In genomic region chr11:113901141-113901540, GRCh38 we compare ENCODE assay signal across 39 cellular contexts. TPM values are rescaled to one million over a fixed set of nuclear protein-coding genes. Genes with fewer than 3 reads are reported as not detected.
"Had no signal": no experiment of that assay in that cellular context is flagged by ENCODE, and none has a peak within 500 bp of the region (broad histone marks: within the 10 kb centered on the region; RNA-seq: fewer than 3 reads in every experiment).

No MANE protein-coding gene starts in this region.

- H3K4me3 ChIP-seq: ascending aorta, cardiac muscle cell had no signal

- H3K27ac Mint-ChIP-seq: activated B cell treated with CpG ODN at 0.5 μM for 24 hours; activated CD4-positive, alpha-beta memory T cell treated with anti-CD3 and anti-CD28 coated beads for 36 hours; activated CD4-positive, alpha-beta T cell treated with anti-CD3 and anti-CD28 coated beads, Interleukin-2, amount 10 ng/mL, durations not matched to agents 24 days and 14 days; activated CD8-positive, alpha-beta memory T cell treated with anti-CD3 and anti-CD28 coated beads, Interleukin-2, amount 10 ng/mL, durations not matched to agents 7 days and 5 days; activated CD8-positive, alpha-beta T cell treated with anti-CD3 and anti-CD28 coated beads for 36 hours; activated naive CD4-positive, alpha-beta T cell treated with anti-CD3 and anti-CD28 coated beads, Interleukin-2, amount 10 ng/mL, durations not matched to agents 7 days and 5 days; activated naive CD4-positive, alpha-beta T cell treated with anti-CD3 and anti-CD28 coated beads, Interleukin-2, amount 50 U/mL, for 24 hours; activated naive CD8-positive, alpha-beta T cell; activated naive CD8-positive, alpha-beta T cell treated with anti-CD3 and anti-CD28 coated beads, Interleukin-2, amount 10 ng/mL, durations not matched to agents 7 days and 5 days; activated naive CD8-positive, alpha-beta T cell treated with anti-CD3 and anti-CD28 coated beads, Interleukin-2, amount 50 U/mL, for 24 hours; activated T-cell treated with anti-CD3 and anti-CD28 coated beads, Interleukin-2, amount 50 U/mL, for 24 hours; activated T-helper 2 cell treated with anti-CD3 and anti-CD28 coated beads, Interferon-gamma antibody, Interleukin-2, Interleukin-4, amounts not matched to agents 10 μg/mL and 5 μg/mL and 100 μg/mL, durations not matched to agents 14 hours and 24 hours and 36 hours; brain; T-helper 1 cell treated with Interleukin-12 subunit alpha and Interleukin-12 subunit beta and Interleukin-4 antibody, amounts not matched to agents 30 μg/mL and 1 μg/mL, for 36 hours; T-helper 2 cell treated with Interferon-gamma antibody and Interleukin-4, amounts not matched to agents 5 μg/mL and 100 μg/mL, for 36 hours had no signal

- H3K9me3 Mint-ChIP-seq: activated B cell treated with CpG ODN at 0.5 μM for 24 hours; activated CD4-positive, alpha-beta memory T cell treated with anti-CD3 and anti-CD28 coated beads for 36 hours; activated CD4-positive, alpha-beta T cell treated with anti-CD3 and anti-CD28 coated beads, Interleukin-2, amount 10 ng/mL, durations not matched to agents 24 days and 14 days; activated CD8-positive, alpha-beta T cell treated with anti-CD3 and anti-CD28 coated beads for 36 hours; activated naive CD4-positive, alpha-beta T cell treated with anti-CD3 and anti-CD28 coated beads, Interleukin-2, amount 10 ng/mL, durations not matched to agents 7 days and 5 days; activated naive CD4-positive, alpha-beta T cell treated with anti-CD3 and anti-CD28 coated beads, Interleukin-2, amount 50 U/mL, for 24 hours; activated naive CD8-positive, alpha-beta T cell treated with anti-CD3 and anti-CD28 coated beads, Interleukin-2, amount 10 ng/mL, durations not matched to agents 7 days and 5 days; activated naive CD8-positive, alpha-beta T cell treated with anti-CD3 and anti-CD28 coated beads, Interleukin-2, amount 50 U/mL, for 24 hours; activated T-cell treated with anti-CD3 and anti-CD28 coated beads, Interleukin-2, amount 50 U/mL, for 24 hours; activated T-helper 2 cell treated with anti-CD3 and anti-CD28 coated beads, Interferon-gamma antibody, Interleukin-2, Interleukin-4, amounts not matched to agents 10 μg/mL and 5 μg/mL and 100 μg/mL, durations not matched to agents 14 hours and 24 hours and 36 hours; brain; central memory CD8-positive, alpha-beta T cell; T-helper 1 cell treated with Interleukin-12 subunit alpha and Interleukin-12 subunit beta and Interleukin-4 antibody, amounts not matched to agents 30 μg/mL and 1 μg/mL, for 36 hours; T-helper 2 cell treated with Interferon-gamma antibody and Interleukin-4, amounts not matched to agents 5 μg/mL and 100 μg/mL, for 36 hours had no signal

- FAIRE-seq: bronchial epithelial cell, TTC549 had no signal

- H3K36me3 ChIP-seq: ascending aorta, cardiac muscle cell had no signal

- H3K36me3 Mint-ChIP-seq: activated CD4-positive, alpha-beta memory T cell treated with anti-CD3 and anti-CD28 coated beads for 36 hours; activated CD8-positive, alpha-beta memory T cell treated with anti-CD3 and anti-CD28 coated beads, Interleukin-2, amount 10 ng/mL, durations not matched to agents 7 days and 5 days; activated naive CD4-positive, alpha-beta T cell treated with anti-CD3 and anti-CD28 coated beads, Interleukin-2, amount 10 ng/mL, durations not matched to agents 7 days and 5 days; activated naive CD4-positive, alpha-beta T cell treated with anti-CD3 and anti-CD28 coated beads, Interleukin-2, amount 50 U/mL, for 24 hours; activated naive CD8-positive, alpha-beta T cell; activated naive CD8-positive, alpha-beta T cell treated with anti-CD3 and anti-CD28 coated beads, Interleukin-2, amount 10 ng/mL, durations not matched to agents 7 days and 5 days; brain had no signal

- H3K4me3 Mint-ChIP-seq: activated B cell treated with CpG ODN at 0.5 μM for 24 hours; activated CD4-positive, alpha-beta memory T cell treated with anti-CD3 and anti-CD28 coated beads for 36 hours; activated CD4-positive, alpha-beta T cell treated with anti-CD3 and anti-CD28 coated beads, Interleukin-2, amount 10 ng/mL, durations not matched to agents 24 days and 14 days; activated CD8-positive, alpha-beta memory T cell treated with anti-CD3 and anti-CD28 coated beads, Interleukin-2, amount 10 ng/mL, durations not matched to agents 7 days and 5 days; activated CD8-positive, alpha-beta T cell treated with anti-CD3 and anti-CD28 coated beads for 36 hours; activated naive CD4-positive, alpha-beta T cell treated with anti-CD3 and anti-CD28 coated beads, Interleukin-2, amount 10 ng/mL, durations not matched to agents 7 days and 5 days; activated naive CD4-positive, alpha-beta T cell treated with anti-CD3 and anti-CD28 coated beads, Interleukin-2, amount 50 U/mL, for 24 hours; activated naive CD8-positive, alpha-beta T cell; activated naive CD8-positive, alpha-beta T cell treated with anti-CD3 and anti-CD28 coated beads, Interleukin-2, amount 10 ng/mL, durations not matched to agents 7 days and 5 days; activated naive CD8-positive, alpha-beta T cell treated with anti-CD3 and anti-CD28 coated beads, Interleukin-2, amount 50 U/mL, for 24 hours; activated T-cell treated with anti-CD3 and anti-CD28 coated beads, Interleukin-2, amount 50 U/mL, for 24 hours; brain; central memory CD8-positive, alpha-beta T cell; T-helper 1 cell treated with Interleukin-12 subunit alpha and Interleukin-12 subunit beta and Interleukin-4 antibody, amounts not matched to agents 30 μg/mL and 1 μg/mL, for 36 hours; T-helper 2 cell treated with Interferon-gamma antibody and Interleukin-4, amounts not matched to agents 5 μg/mL and 100 μg/mL, for 36 hours had no signal

- H3K27me3 ChIP-seq: ascending aorta, cardiac muscle cell had no signal

- ATAC-seq: activated CD8-positive, alpha-beta memory T cell treated with anti-CD3 and anti-CD28 coated beads, Interleukin-2, amount 10 ng/mL, durations not matched to agents 7 days and 5 days; activated CD8-positive, alpha-beta T cell treated with anti-CD3 and anti-CD28 coated beads for 36 hours; activated naive CD8-positive, alpha-beta T cell treated with anti-CD3 and anti-CD28 coated beads, Interleukin-2, amount 50 U/mL, for 24 hours had no signal

- H3K27ac ChIP-seq: ascending aorta, cardiac muscle cell, VCaP had no signal

- H3K4me1 Mint-ChIP-seq: activated naive CD4-positive, alpha-beta T cell treated with anti-CD3 and anti-CD28 coated beads, Interleukin-2, amount 10 ng/mL, durations not matched to agents 7 days and 5 days; activated naive CD4-positive, alpha-beta T cell treated with anti-CD3 and anti-CD28 coated beads, Interleukin-2, amount 50 U/mL, for 24 hours; activated naive CD8-positive, alpha-beta T cell treated with anti-CD3 and anti-CD28 coated beads, Interleukin-2, amount 50 U/mL, for 24 hours; central memory CD8-positive, alpha-beta T cell had no signal

- H3K9me3 ChIP-seq: ascending aorta had no signal

- DNase-seq: activated B cell treated with CpG ODN at 0.5 μM for 24 hours; activated CD4-positive, alpha-beta memory T cell treated with anti-CD3 and anti-CD28 coated beads for 36 hours; activated CD4-positive, alpha-beta T cell treated with anti-CD3 and anti-CD28 coated beads for 4 hours; activated CD4-positive, alpha-beta T cell treated with anti-CD3 and anti-CD28 coated beads, Interleukin-2, amount 10 ng/mL, durations not matched to agents 24 days and 14 days; activated CD4-positive, alpha-beta T cell treated with anti-CD3 and anti-CD28 coated beads, Interleukin-2, amount 50 U/mL, for 1 hour; activated CD4-positive, alpha-beta T cell treated with anti-CD3 and anti-CD28 coated beads, Interleukin-2, amount 50 U/mL, for 4 hours; activated CD4-positive, CD25-positive, alpha-beta regulatory T cell treated with anti-CD3 and anti-CD28 coated beads, Interleukin-2, amount 50 U/mL, for 72 hours; activated CD8-positive, alpha-beta memory T cell treated with anti-CD3 and anti-CD28 coated beads for 24 hours; activated CD8-positive, alpha-beta memory T cell treated with anti-CD3 and anti-CD28 coated beads, Interleukin-2, amount 10 ng/mL, durations not matched to agents 7 days and 5 days; activated CD8-positive, alpha-beta memory T cell treated with anti-CD3 and anti-CD28 coated beads, Interleukin-2, amount 50 U/mL, for 48 hours; activated CD8-positive, alpha-beta T cell treated with anti-CD3 and anti-CD28 coated beads for 36 hours; activated effector memory CD4-positive, alpha-beta T cell treated with Interleukin-2 at 50 U/mL for 16 hours; activated gamma-delta T cell; activated naive CD4-positive, alpha-beta T cell treated with anti-CD3 and anti-CD28 coated beads, Interleukin-2, amount 10 ng/mL, durations not matched to agents 7 days and 5 days; activated naive CD4-positive, alpha-beta T cell treated with Interleukin-2 at 50 U/mL for 16 hours; activated naive CD8-positive, alpha-beta T cell treated with anti-CD3 and anti-CD28 coated beads, Interleukin-2, amount 10 ng/mL, durations not matched to agents 7 days and 5 days; activated naive CD8-positive, alpha-beta T cell treated with anti-CD3 and anti-CD28 coated beads, Interleukin-2, amount 50 U/mL, for 24 hours; activated T-cell treated with anti-CD3 and anti-CD28 coated beads, Interleukin-2, amount 50 U/mL, for 24 hours; activated T-cell treated with anti-CD3 and anti-CD28 coated beads, Interleukin-2, amount 50 U/mL, for 48 hours; amygdala; anterior cingulate cortex; caudate nucleus; cerebellar nuclear complex; T-helper 1 cell; T-helper 2 cell; T-helper 9 cell had no signal

- H3K27me3 Mint-ChIP-seq: activated B cell treated with CpG ODN at 0.5 μM for 24 hours; activated CD4-positive, alpha-beta memory T cell treated with anti-CD3 and anti-CD28 coated beads for 36 hours; activated naive CD4-positive, alpha-beta T cell treated with anti-CD3 and anti-CD28 coated beads, Interleukin-2, amount 50 U/mL, for 24 hours; activated T-cell treated with anti-CD3 and anti-CD28 coated beads, Interleukin-2, amount 50 U/mL, for 24 hours; central memory CD8-positive, alpha-beta T cell had no signal

RNA-seq across cellular contexts. Expression of gene HTR3B, which starts 3.5 kb away (rescaled TPM):
- total RNA-seq: activated CD4-positive, alpha-beta memory T cell treated with anti-CD3 and anti-CD28 coated beads for 36 hours; activated CD4-positive, alpha-beta T cell treated with anti-CD3 and anti-CD28 coated beads, Interleukin-2, amount 10 ng/mL, durations not matched to agents 24 days and 14 days; activated CD8-positive, alpha-beta memory T cell treated with anti-CD3 and anti-CD28 coated beads, Interleukin-2, amount 10 ng/mL, durations not matched to agents 7 days and 5 days; activated CD8-positive, alpha-beta T cell treated with anti-CD3 and anti-CD28 coated beads for 36 hours; activated naive CD8-positive, alpha-beta T cell treated with anti-CD3 and anti-CD28 coated beads, Interleukin-2, amount 10 ng/mL, durations not matched to agents 7 days and 5 days; activated T-helper 2 cell treated with anti-CD3 and anti-CD28 coated beads, Interferon-gamma antibody, Interleukin-2, Interleukin-4, amounts not matched to agents 10 μg/mL and 5 μg/mL and 100 μg/mL, durations not matched to agents 14 hours and 24 hours and 36 hours; ascending aorta; bronchial epithelial cell; cardiac muscle cell had no signal
- polyA plus RNA-seq: adipose tissue, cardiac muscle cell had no signal
